In genomic region chr4:48898733-48899431, GRCh38 we compare ENCODE assay signal across 10 cellular contexts. TPM values are rescaled to one million over a fixed set of nuclear protein-coding genes. Genes with fewer than 3 reads are reported as not detected.
DNase-seq lines count a peak whose midpoint lies in the region; ATAC-seq, FAIRE-seq and TF ChIP-seq lines count a peak whose summit lies in the region.
"Had no signal": no experiment of that assay in that cellular context is flagged by ENCODE, and none has a peak within 500 bp of the region (broad histone marks: within the 10 kb centered on the region; RNA-seq: fewer than 3 reads in every experiment).

No MANE protein-coding gene starts in this region.

- TF ChIP-seq RAD21 in GM12878 (IDR thresholded peaks at IDR 0.05; ENCODE audit: insufficient read depth, low read depth, low read length), result no peak

- H3K4me3 ChIP-seq in Loucy (ENCODE audit: low read length, poor library complexity, severe bottlenecking) (peak overlapping the region; percentile 19), GM12878 (0 out of 2 replicates have a peak overlapping the region, but pooled peaks have one; percentile 34)

- in situ Hi-C loops in GM12878 (cut with MboI), result no loop called here

- peaks cover 41% of the 10 kb centered on the region for H3K4me1 ChIP-seq in Loucy (ENCODE audit: insufficient read depth, low read length, poor library complexity, severe bottlenecking)
- no peaks in the 10 kb centered on the region for H3K4me1 ChIP-seq in GM12878 (ENCODE audit: control insufficient read depth, insufficient read depth, low read length)

- RAD21 ChIA-PET in GM12878 (lab: Charles Lee; ENCODE audit: unreplicated experiment), result no interaction called here

- CTCF ChIA-PET in GM12878 (lab: Yijun Ruan, JAX), result interaction anchor here (0.5 to 1.6 kb wide), 6 partner anchors 8 to 572 kb away, joined by 3 to 6 read pairs (median 4); partner anchors contain the start of gene OCIAD2

- intact Hi-C loops in GM12878 (cut with micrococcal nuclease; ENCODE audit: unreplicated experiment), result no loop called here
- intact Hi-C loops in Right ventricle myocardium inferior (cut with DNase I), result no loop called here
- intact Hi-C loops in Right ventricle myocardium superior (cut with DNase I), result no loop called here

- H3K9ac ChIP-seq in Loucy (ENCODE audit: low read depth, low read length, poor library complexity, severe bottlenecking) (peak overlapping the region; percentile 42), GM12878 (ENCODE audit: control insufficient read depth, insufficient read depth, low read length) (no peak overlapping the region)

- no peak for TF ChIP-seq POLR2A in GM12878 (IDR thresholded peaks at IDR 0.05; ENCODE audit: low read depth, low read length)

- TF ChIP-seq CTCF in Loucy (conservative IDR thresholded peaks at IDR 0.05; ENCODE audit: low read length) (no peak), GM12878 (IDR thresholded peaks at IDR 0.05 in 2 of 3, conservative IDR thresholded peaks at IDR 0.05 in 1 of 3; ENCODE audit: control insufficient read depth in 2 of 3, extremely low read depth in 1 of 3, insufficient read depth in 1 of 3, low read depth in 3 of 3, low read length in 3 of 3) (no peak), GM10266 (IDR thresholded peaks at IDR 0.05; ENCODE audit: control insufficient read depth, insufficient read depth, low read depth, missing control alignments) (no peak)

- WGBS in GM12878 (ENCODE audit: insufficient coverage, insufficient replicate concordance, low lambda C conversion rate, missing lambda C conversion rate), result 89% methylated on average over 5 of the region's 5 CpGs

- POLR2A ChIA-PET in GM12878 (lab: Charles Lee), result no interaction called here

- BruUV-seq in GM12878 (replicated peaks; lab: Mats Ljungman, UMichigan), result no TSS peak

- peaks cover 31% of the 10 kb centered on the region; the same call in 1 of the 2 replicates for H3K36me3 ChIP-seq in Loucy (ENCODE audit: insufficient read depth, low read length)
- H3K36me3 ChIP-seq in GM12878 (ENCODE audit: control insufficient read depth in 2 of 2, insufficient read depth in 2 of 2, low read length in 1 of 2), result peaks cover 0 to 9% of the 10 kb centered on the region in 2 experiments; a peak in 2 of 4 replicates

- H3K9me3 ChIP-seq in Loucy (ENCODE audit: insufficient read depth, low read depth, low read length), result no peaks in the 10 kb centered on the region
- H3K9me3 ChIP-seq in GM12878 (replicated peaks; ENCODE audit: control insufficient read depth, insufficient read depth, low read length), result no peaks in the 10 kb centered on the region

- H3F3A ChIP-seq in Loucy (ENCODE audit: low read depth), result 0 out of 2 replicates have a peak, but pooled peaks cover 3% of the 10 kb centered on the region

- H3K79me2 ChIP-seq in Loucy (ENCODE audit: insufficient read depth, low read length) (peaks cover 5% of the 10 kb centered on the region; the same call in 1 of the 2 replicates), GM12878 (ENCODE audit: control insufficient read depth, insufficient read depth, low read length) (no peaks in the 10 kb centered on the region)

- SMC1A ChIA-PET in GM12878 (lab: Charles Lee; ENCODE audit: uncharacterized antibody, unreplicated experiment), result interaction anchor here (1.3 to 2.8 kb wide), 3 partner anchors 46 to 320 kb away, joined by 3 to 9 read pairs (median 4); partner anchors contain the start of gene FRYL

- H3K27me3 ChIP-seq in Loucy (ENCODE audit: insufficient read depth, low read length, poor library complexity, severe bottlenecking), result no peaks in the 10 kb centered on the region
- no peaks in the 10 kb centered on the region for H3K27me3 ChIP-seq in GM12878 (replicated peaks in 1 of 2; ENCODE audit: control insufficient read depth in 2 of 2, insufficient read depth in 2 of 2, low read length in 1 of 2)

- H3K27ac ChIP-seq in GM12878 (ENCODE audit: control insufficient read depth, insufficient read depth), result peak overlapping the region; percentile 27; the same call in 1 of the 2 replicates

- H3K9me2 ChIP-seq in Loucy (replicated peaks; ENCODE audit: low read depth, low read length), result no peaks in the 10 kb centered on the region

- H4K20me1 ChIP-seq in Loucy (ENCODE audit: insufficient read depth, low read length, poor library complexity, severe bottlenecking) (peaks cover 5% of the 10 kb centered on the region), GM12878 (ENCODE audit: control insufficient read depth, insufficient read depth) (no peaks in the 10 kb centered on the region)

- H2AFZ ChIP-seq in Loucy (ENCODE audit: low read length) (no peak overlapping the region), GM12878 (ENCODE audit: control insufficient read depth, low read depth, low read length) (peak overlapping the region; percentile 45)

- H3K4me2 ChIP-seq in Loucy (ENCODE audit: low read depth, low read length, poor library complexity, severe bottlenecking), result peak overlapping the region; percentile 51
- no peak overlapping the region for H3K4me2 ChIP-seq in GM12878 (ENCODE audit: control insufficient read depth, insufficient read depth)

- ATAC-seq in GM19397 (IDR thresholded peaks at IDR 0.05; ENCODE audit: unreplicated experiment) (peak; percentile 63), GM12878 (peak; percentile 88), Right ventricle myocardium inferior (no peak), Right ventricle myocardium superior (ENCODE audit: poor library complexity) (no peak)

- DNase-seq in CD1c-positive myeloid dendritic cell (ENCODE audit: extremely low spot score) (peak; percentile 45), GM12878 (ENCODE audit: low read depth, low spot score) (peak; percentile 7), GM10266 (ENCODE audit: extremely low spot score) (no peak), Right ventricle myocardium inferior (ENCODE audit: missing footprints) (no peak), NCI-H524 treated with DMSO at 0.1 percent for 48 hours (lab: John Stamatoyannopoulos, UW) (no peak), Right ventricle myocardium superior (no peak)
- DNase-seq: EL had no signal

- TF ChIP-seq EP300 in GM12878 (IDR thresholded peaks at IDR 0.05; ENCODE audit: borderline replicate concordance in 1 of 2, control insufficient read depth in 1 of 2, low read depth in 2 of 2, low read length in 2 of 2), result no peak

- FAIRE-seq in GM12878 (lab: Jason Lieb, UNC), result no peak
- FAIRE-seq: H54 had no signal

TF ChIP-seq in GM12878, 131 proteins besides CTCF, POLR2A, EP300 and RAD21 (continues in another document):
- TF ChIP-seq CUX1 (IDR thresholded peaks at IDR 0.05; ENCODE audit: insufficient replicate concordance, low read depth, low read length), result peak; percentile 77
- no peak for TF ChIP-seq ATF3 (IDR thresholded peaks at IDR 0.05; ENCODE audit: borderline replicate concordance, extremely low read depth, low read depth, low read length)

RNA-seq across cellular contexts. Expression of gene OCIAD2, which starts 7.7 kb away (rescaled TPM):
- 13.6 and 14.8 TPM in 2 replicates for total RNA-seq in GM12878 (2013; cell fraction: nucleolus; rRNA removed)
- total RNA-seq in GM12878 (2014; rRNA removed) (74.3 and 82.6 TPM in 2 replicates), GM12878 (2014; rRNA removed; fragmentation: Illumina TruSeq; extraction: Trizol) (42.1 and 42.4 TPM in 2 replicates), GM12878 (2021) (44.5 and 53.7 TPM in 2 replicates), Right ventricle myocardium inferior (18.5 TPM), Right ventricle myocardium superior (16.6 TPM)
- polyA plus RNA-seq in GM12878 (2011; ENCODE audit: low read depth), result 55.1 TPM
- polyA plus RNA-seq in GM12878 (2011; rRNA removed) (100 and 114 TPM in 2 replicates), GM12878 (2014; fragmentation: Illumina TruSeq; extraction: Trizol) (26.2 and 70.2 TPM in 2 replicates), GM12878 (2014; fragmentation: Nextera tagmentation; extraction: Ambion mirVana) (10 to 100 TPM; 60.1 to 65.1 TPM), GM12878 (2014; rRNA removed) (69.9 and 88.7 TPM in 2 replicates), GM12878 (2016; fragmentation: Nextera tagmentation; extraction: Ambion mirVana) (100 to 1,000 TPM; 135 to 140 TPM)
- 74.0 and 96.8 TPM in 2 replicates for polyA plus RNA-seq in GM12878 (2011; cell fraction: cytosol; rRNA removed)
- polyA plus RNA-seq in GM12878 (2011; cell fraction: nucleus; rRNA removed), result 53.2 and 71.9 TPM in 2 replicates
- polyA plus RNA-seq in GM12878 (2012), result 43.1 and 65.6 TPM in 2 replicates
- polyA minus RNA-seq in GM12878 (2011; rRNA and poly(A)+ RNA removed), result 23.6 and 34.9 TPM in 2 replicates
- polyA minus RNA-seq in GM12878 (2011; cell fraction: cytosol; rRNA and poly(A)+ RNA removed), result 6.3 and 20.0 TPM in 2 replicates
- 19.2 and 26.4 TPM in 2 replicates for polyA minus RNA-seq in GM12878 (2011; cell fraction: nucleus; rRNA and poly(A)+ RNA removed)

Comparison
In these comparisons a context has a peak if more than half of its experiments do, and no peak if none do; other contexts are left out.
1. DNase-seq: peak in CD1c-positive myeloid dendritic cell (single experiment) and GM12878 (single experiment); none in GM10266 (single experiment), Right ventricle myocardium inferior (single experiment), NCI-H524 treated with DMSO at 0.1 percent for 48 hours (single experiment) and Right ventricle myocardium superior (single experiment).
2. ATAC-seq: peak in GM19397 (single experiment) and GM12878 (single experiment); none in Right ventricle myocardium inferior (single experiment) and Right ventricle myocardium superior (single experiment).